ENCODE assay signal across 23 cellular contexts in the genomic region with DNA sequence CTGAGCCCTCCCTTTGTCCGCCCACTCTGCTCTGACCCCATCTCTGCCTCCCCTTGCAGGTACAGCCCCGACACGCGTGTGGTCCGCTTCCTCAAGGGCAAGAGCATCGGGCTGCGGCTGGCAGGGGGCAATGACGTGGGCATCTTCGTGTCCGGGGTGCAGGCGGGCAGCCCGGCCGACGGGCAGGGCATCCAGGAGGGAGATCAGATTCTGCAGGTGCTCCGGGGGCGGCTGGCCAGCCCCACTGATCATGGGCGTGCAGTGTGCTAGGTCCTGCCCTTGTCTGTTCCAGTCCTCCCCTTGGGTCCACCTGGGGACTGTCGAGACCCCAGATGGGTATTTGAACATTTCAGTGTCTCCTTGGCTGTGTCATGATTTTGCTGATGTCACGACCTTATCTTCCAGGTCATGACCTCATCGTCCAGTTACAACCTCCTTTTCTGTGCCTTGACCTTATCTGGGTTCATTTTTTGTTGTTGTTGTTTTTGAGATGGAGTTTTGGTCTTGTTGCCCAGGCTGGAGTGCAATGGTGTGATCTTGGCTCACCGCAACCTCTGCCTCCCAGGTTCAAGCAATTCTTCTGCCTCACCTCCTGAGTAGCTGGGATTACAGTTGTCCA. TPM values are rescaled to one million over a fixed set of nuclear protein-coding genes. Genes with fewer than 3 reads are reported as not detected.
"Had no signal": no experiment of that assay in that cellular context is flagged by ENCODE, and none has a peak within 500 bp of the region (broad histone marks: within the 10 kb centered on the region; RNA-seq: fewer than 3 reads in every experiment).

No MANE protein-coding gene starts in this region.

- H3K4me2 ChIP-seq: KMS-11 had no signal

- H3K4me3 ChIP-seq: SJSA1, SK-N-MC had no signal

- H3K9me3 ChIP-seq: SJSA1 had no signal

- H3K36me3 ChIP-seq: SJSA1 had no signal

- H3K27me3 ChIP-seq: SJSA1 had no signal

- DNase-seq: IMR-90, Kasumi-1, MM.1S, NCI-H1092 treated with DMSO at 0.1 percent for 48 hours, NCI-H1436, NCI-H187, NCI-H2029, NCI-H2081 treated with DMSO at 0.1 percent for 48 hours, NCI-H2171, NCI-H226, NCI-H446, NCI-H510A, NCI-H524 treated with DMSO at 0.1 percent for 48 hours, NCI-H69, NCI-H774, Right ventricle myocardium superior, RPMI8226, SIG-M5 had no signal

- H3K27ac ChIP-seq: KMS-11, SJSA1, SK-N-MC had no signal

RNA-seq across cellular contexts. Expression of a gene that starts 28.0 kb away (rescaled TPM):
- total RNA-seq: IMR-90, Right ventricle myocardium superior, SJSA1 had no signal
- polyA plus RNA-seq: IMR-90 had no signal

RNA-seq across cellular contexts. Expression of a gene that starts 35.8 kb away (rescaled TPM):
- total RNA-seq: HT-29, IMR-90, M059J, Right ventricle myocardium superior, SJSA1 had no signal
- polyA plus RNA-seq: IMR-90 had no signal
